Comparison of ENCODE assay signal across 1 cellular context in the genomic region with DNA sequence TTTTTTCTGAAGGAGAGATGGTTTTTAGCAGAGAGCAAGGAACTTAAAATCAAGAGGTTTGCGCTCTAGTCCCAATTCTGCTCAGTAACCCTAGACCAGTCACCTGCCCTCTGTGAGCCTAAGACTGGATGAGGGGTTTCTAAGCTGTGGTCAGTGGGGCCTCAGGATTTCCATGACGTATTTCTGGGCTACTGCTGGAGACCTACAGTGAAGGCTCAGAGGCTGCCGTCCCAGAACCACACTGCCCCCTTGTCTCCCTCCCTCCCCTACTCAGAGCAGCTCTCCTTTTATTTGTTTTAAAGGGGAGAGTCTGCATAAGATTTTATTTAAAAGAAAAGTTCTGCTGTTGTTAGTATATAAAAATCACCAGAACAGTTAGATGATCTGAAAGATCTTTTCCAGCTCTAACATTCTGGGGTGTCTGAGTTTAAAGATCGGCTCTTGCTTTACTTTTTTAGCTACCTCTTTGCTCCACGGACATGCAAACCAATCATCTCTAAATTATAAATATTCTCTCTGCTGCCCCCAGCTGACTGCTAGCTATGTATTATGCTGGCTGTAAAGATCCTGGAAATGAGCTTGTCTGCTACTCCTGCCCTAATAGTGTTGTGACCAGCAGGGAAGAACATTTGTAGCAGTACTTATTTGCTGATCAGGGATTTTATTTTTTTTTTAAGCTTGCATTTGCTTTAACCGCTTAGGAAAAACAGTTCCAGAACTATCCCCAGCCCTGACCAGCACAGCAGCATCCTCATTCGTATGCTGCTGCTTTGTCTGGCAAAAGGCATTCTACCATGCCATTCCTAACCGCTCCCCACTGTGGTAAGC.
TF ChIP-seq lines count a peak whose summit lies in the region.

No MANE protein-coding gene starts in this region.

TF ChIP-seq in K562, 482 proteins besides CTCF, POLR2A, EP300 and RAD21:
- TF ChIP-seq, protein P1, sequence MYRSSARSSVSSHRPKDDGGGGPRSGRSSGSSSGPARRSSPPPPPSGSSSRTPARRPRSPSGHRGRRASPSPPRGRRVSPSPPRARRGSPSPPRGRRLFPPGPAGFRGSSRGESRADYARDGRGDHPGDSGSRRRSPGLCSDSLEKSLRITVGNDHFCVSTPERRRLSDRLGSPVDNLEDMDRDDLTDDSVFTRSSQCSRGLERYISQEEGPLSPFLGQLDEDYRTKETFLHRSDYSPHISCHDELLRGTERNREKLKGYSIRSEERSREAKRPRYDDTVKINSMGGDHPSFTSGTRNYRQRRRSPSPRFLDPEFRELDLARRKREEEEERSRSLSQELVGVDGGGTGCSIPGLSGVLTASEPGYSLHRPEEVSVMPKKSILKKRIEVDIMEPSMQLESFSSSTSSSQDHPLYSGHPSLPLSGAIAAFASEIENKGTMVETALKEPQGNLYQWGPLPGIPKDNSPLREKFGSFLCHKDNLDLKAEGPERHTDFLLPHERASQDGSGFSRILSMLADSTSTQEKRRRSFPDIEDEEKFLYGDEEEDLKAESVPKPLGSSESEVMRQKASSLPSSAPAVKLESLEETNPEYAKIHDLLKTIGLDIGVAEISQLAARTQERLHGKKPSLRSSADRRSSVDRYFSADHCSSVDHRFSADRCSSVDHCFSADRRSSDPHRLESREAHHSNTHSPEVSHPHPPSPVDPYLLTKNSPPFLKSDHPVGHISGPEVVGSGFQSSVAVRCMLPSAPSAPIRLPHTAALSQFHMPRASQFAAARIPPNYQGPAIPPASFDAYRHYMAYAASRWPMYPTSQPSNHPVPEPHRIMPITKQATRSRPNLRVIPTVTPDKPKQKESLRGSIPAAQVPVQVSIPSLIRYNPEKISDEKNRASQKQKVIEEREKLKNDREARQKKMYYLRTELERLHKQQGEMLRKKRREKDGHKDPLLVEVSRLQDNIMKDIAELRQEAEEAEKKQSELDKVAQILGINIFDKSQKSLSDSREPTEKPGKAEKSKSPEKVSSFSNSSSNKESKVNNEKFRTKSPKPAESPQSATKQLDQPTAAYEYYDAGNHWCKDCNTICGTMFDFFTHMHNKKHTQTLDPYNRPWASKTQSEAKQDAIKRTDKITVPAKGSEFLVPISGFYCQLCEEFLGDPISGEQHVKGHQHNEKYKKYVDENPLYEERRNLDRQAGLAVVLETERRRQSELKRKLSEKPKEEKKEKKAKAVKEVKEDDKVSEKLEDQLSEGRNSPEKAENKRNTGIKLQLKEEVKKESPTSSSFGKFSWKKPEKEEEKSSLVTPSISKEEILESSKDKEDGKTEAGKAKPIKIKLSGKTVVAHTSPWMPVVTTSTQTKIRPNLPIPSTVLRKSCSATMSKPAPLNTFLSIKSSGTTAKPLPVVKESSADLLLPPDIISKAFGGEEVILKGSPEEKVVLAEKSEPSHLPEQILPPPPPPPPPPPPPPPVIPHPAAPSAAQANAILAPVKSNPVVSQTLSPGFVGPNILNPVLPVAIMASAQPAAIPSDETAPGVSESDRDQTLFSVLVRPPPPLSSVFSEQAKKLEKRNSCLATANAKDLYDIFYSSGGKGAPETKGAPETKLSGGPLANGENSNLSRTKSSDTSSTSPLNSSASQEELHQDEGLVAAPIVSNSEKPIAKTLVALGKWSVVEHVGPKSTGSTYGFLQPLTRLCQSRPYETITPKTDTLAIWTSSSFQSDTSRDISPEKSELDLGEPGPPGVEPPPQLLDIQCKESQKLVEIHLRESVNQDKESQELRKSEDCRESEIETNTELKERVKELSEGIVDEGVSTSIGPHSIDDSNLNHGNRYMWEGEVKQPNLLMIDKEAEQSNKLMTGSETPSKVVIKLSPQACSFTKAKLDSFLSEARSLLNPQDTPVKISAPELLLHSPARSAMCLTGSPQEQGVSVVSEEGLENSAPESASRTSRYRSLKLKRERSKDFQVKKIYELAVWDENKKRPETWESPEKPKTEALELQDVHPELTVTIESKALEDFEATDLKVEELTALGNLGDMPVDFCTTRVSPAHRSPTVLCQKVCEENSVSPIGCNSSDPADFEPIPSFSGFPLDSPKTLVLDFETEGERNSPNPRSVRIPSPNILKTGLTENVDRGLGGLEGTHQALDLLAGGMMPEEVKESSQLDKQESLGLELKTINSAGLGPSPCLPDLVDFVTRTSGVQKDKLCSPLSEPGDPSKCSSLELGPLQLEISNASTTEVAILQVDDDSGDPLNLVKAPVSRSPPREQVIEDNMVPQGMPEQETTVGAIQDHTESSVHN (IDR thresholded peaks at IDR 0.05; ENCODE audit: borderline replicate concordance in 1 of 2, low read depth in 1 of 2), result no peak
- TF ChIP-seq C11orf30 (IDR thresholded peaks at IDR 0.05; ENCODE audit: low read depth) (peak; percentile 17; the same call in 1 of the 2 replicates), ARID3A (IDR thresholded peaks at IDR 0.05; ENCODE audit: borderline replicate concordance, low read depth, low read length) (peak; percentile 74; the same call in 1 of the 2 replicates), ZNF316 (IDR thresholded peaks at IDR 0.05) (peak; percentile 66)
